9 cellular contexts compared by ENCODE assay signal in genomic region chr17:58335779-58336455, GRCh38. TPM values are rescaled to one million over a fixed set of nuclear protein-coding genes. Genes with fewer than 3 reads are reported as not detected.
DNase-seq lines count a peak whose midpoint lies in the region; ATAC-seq lines count a peak whose summit lies in the region.
"Had no signal": no experiment of that assay in that cellular context is flagged by ENCODE, and none has a peak within 500 bp of the region (broad histone marks: within the 10 kb centered on the region; RNA-seq: fewer than 3 reads in every experiment).

No MANE protein-coding gene starts in this region.

- peak; percentile 16 for ATAC-seq in activated CD4-positive, alpha-beta T cell treated with anti-CD3 and anti-CD28 coated beads for 36 hours
- no peak for ATAC-seq in HG03439 (IDR thresholded peaks at IDR 0.05; ENCODE audit: unreplicated experiment)
- ATAC-seq in HG02840 (IDR thresholded peaks at IDR 0.05; ENCODE audit: low FRiP score, unreplicated experiment): no peak

- H3K9me3 Mint-ChIP-seq in activated CD4-positive, alpha-beta T cell treated with anti-CD3 and anti-CD28 coated beads for 36 hours (ENCODE audit: low read depth): no peaks in the 10 kb centered on the region

- POLR2A ChIA-PET in activated CD4-positive, alpha-beta T cell treated with anti-CD3 and anti-CD28 coated beads for 36 hours (lab: Charles Lee): interaction anchor here (0.6 to 6.5 kb wide), 9 partner anchors 9 to 323 kb away, joined by 3 to 95 read pairs (median 4); partner anchors contain the start of genes RNF43 and SUPT4H1

- peak; percentile 69 for DNase-seq in CD1c-positive myeloid dendritic cell (ENCODE audit: extremely low spot score)
- peak; percentile 60 for DNase-seq in HT-29 (ENCODE audit: low spot score)
- DNase-seq in activated CD4-positive, alpha-beta T cell treated with anti-CD3 and anti-CD28 coated beads for 36 hours: peak; percentile 86
- peak; percentile 52 to 62 for DNase-seq in stimulated activated CD4-positive, alpha-beta T cell treated with anti-CD3 and anti-CD28 coated beads, Interleukin-2, amount 100 ng/mL, for 48 hours
- DNase-seq in NCI-H2081 treated with DMSO at 0.1 percent for 48 hours (lab: John Stamatoyannopoulos, UW): no peak

- H3K27me3 ChIP-seq in esophagus (ENCODE audit: control insufficient read depth in 1 of 2, insufficient read depth in 2 of 2, low read length in 2 of 2): no peaks in the 10 kb centered on the region

- H3K9me3 ChIP-seq in esophagus (ENCODE audit: control insufficient read depth in 2 of 2, insufficient read depth in 1 of 2, low read depth in 1 of 2, low read length in 1 of 2): no peaks in the 10 kb centered on the region

- H3K27ac Mint-ChIP-seq in activated CD4-positive, alpha-beta T cell treated with anti-CD3 and anti-CD28 coated beads for 36 hours: peak overlapping the region; percentile 99

- H3K4me1 ChIP-seq in esophagus (ENCODE audit: control insufficient read depth in 2 of 2, insufficient read depth in 2 of 2, low read length in 1 of 2): peaks cover 5 to 6% of the 10 kb centered on the region in 2 donors

- intact Hi-C loops in activated CD4-positive, alpha-beta T cell treated with anti-CD3 and anti-CD28 coated beads for 36 hours (cut with DNase I, micrococcal nuclease): loop anchor here (5.0 to 10.0 kb wide), 10 partner anchors 254 to 1506 kb away; partner anchors contain the start of genes DYNLL2 (in 1 of the 2), MRPS23 (in 1 of the 2), PRR11 (in 1 of the 2) and PTRH2 (in 1 of the 2)

- peaks cover 2% of the 10 kb centered on the region for H3K27me3 Mint-ChIP-seq in activated CD4-positive, alpha-beta T cell treated with anti-CD3 and anti-CD28 coated beads for 36 hours

- 60 to 73% methylated on average over 4 of the region's 4 CpGs for WGBS in esophagus, 2 donors

- CTCF ChIA-PET in activated CD4-positive, alpha-beta T cell treated with anti-CD3 and anti-CD28 coated beads for 36 hours (lab: Charles Lee): interaction anchor here (0.7 to 4.8 kb wide), 7 partner anchors 8 to 82 kb away, joined by 3 to 40 read pairs (median 18); partner anchors contain the start of genes RNF43 and SUPT4H1

- H3K4me3 ChIP-seq in esophagus (ENCODE audit: low read depth in 1 of 2, low read length in 2 of 2): no peak overlapping the region

- H3K4me1 Mint-ChIP-seq in activated CD4-positive, alpha-beta T cell treated with anti-CD3 and anti-CD28 coated beads for 36 hours: peaks cover 22% of the 10 kb centered on the region

- peaks cover 69% of the 10 kb centered on the region for H3K36me3 Mint-ChIP-seq in activated CD4-positive, alpha-beta T cell treated with anti-CD3 and anti-CD28 coated beads for 36 hours (ENCODE audit: low read depth)

- H3K4me3 Mint-ChIP-seq in activated CD4-positive, alpha-beta T cell treated with anti-CD3 and anti-CD28 coated beads for 36 hours: peak overlapping the region; percentile 100

- H3K36me3 ChIP-seq in esophagus (ENCODE audit: control insufficient read depth in 2 of 2, insufficient read depth in 2 of 2, low read length in 1 of 2): no peaks in the 10 kb centered on the region

- H3K27ac ChIP-seq in esophagus (ENCODE audit: low read depth in 2 of 2, low read length in 1 of 2): peak overlapping the region; percentile 53 to 86

RNA-seq across cellular contexts. Expression of gene TSPOAP1, which starts 7.3 kb away (rescaled TPM):
- 0.86 and 2.4 TPM in 2 replicates for total RNA-seq in HT-29 (2014; rRNA removed; shearing (Covaris generic))
- total RNA-seq in activated CD4-positive, alpha-beta T cell treated with anti-CD3 and anti-CD28 coated beads for 36 hours: 10 to 100 TPM; 11.8 to 12.4 TPM
- polyA plus RNA-seq in esophagus: 10 to 100 TPM in 1 of 2 donors, 1 to 10 TPM in 1; 7.3 to 14.9 TPM
- total RNA-seq: dermis microvascular lymphatic vessel endothelial cell had no signal

RNA-seq across cellular contexts. Expression of gene SUPT4H1, which starts 16.1 kb away (rescaled TPM):
- 53.0 and 60.0 TPM in 2 replicates for total RNA-seq in HT-29 (2014; rRNA removed; shearing (Covaris generic))
- total RNA-seq in activated CD4-positive, alpha-beta T cell treated with anti-CD3 and anti-CD28 coated beads for 36 hours: 100 to 1,000 TPM; 106 to 129 TPM
- 10 to 100 TPM; 39.9 to 80.8 TPM for polyA plus RNA-seq in esophagus

RNA-seq across cellular contexts. Expression of gene MPO, which starts 55.2 kb away (rescaled TPM):
- total RNA-seq in HT-29 (2014; rRNA removed; shearing (Covaris generic)): not detected in 2 replicates
- under 1 TPM in 1 of 2 experiments, not detected in 1; 0.07 TPM for total RNA-seq in activated CD4-positive, alpha-beta T cell treated with anti-CD3 and anti-CD28 coated beads for 36 hours
- under 1 TPM in 1 of 2 donors, not detected in 1; 0.02 TPM for polyA plus RNA-seq in esophagus
- total RNA-seq: dermis microvascular lymphatic vessel endothelial cell had no signal
